Comparison of ENCODE assay signal across 9 cellular contexts in the genomic region with DNA sequence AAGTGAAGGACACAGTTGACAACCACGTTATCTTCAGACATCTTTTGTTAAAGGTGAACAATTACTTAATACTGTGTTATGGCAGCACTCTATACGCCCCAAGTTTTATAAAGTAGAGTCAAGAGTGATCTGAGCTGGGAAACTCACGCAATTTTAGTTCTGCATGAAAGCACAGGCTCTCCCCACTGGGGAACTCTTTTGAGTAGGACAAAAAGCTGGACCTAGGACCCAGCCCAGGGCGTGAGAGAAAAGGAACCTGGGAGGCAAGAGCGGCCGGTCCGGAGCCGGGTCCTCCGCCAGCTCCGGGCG.
A peak's percentile ranks its signal among the peaks of the same experiment; 100 is the strongest.
DNase-seq lines count a peak whose midpoint lies in the region; ATAC-seq and TF ChIP-seq lines count a peak whose summit lies in the region.
"Had no signal": no experiment of that assay in that cellular context is flagged by ENCODE, and none has a peak within 500 bp of the region (broad histone marks: within the 10 kb centered on the region; RNA-seq: fewer than 3 reads in every experiment).

No MANE protein-coding gene starts in this region.

- no peaks in the 10 kb centered on the region for H3K4me1 ChIP-seq in breast epithelium

- H3K9me3 Mint-ChIP-seq in activated T-cell treated with anti-CD3 and anti-CD28 coated beads, Interleukin-2, amount 50 U/mL, for 4 hours, result no peaks in the 10 kb centered on the region
- H3K9me3 Mint-ChIP-seq in mesothelial cell of epicardium (no peaks in the 10 kb centered on the region), type B pancreatic cell (no peaks in the 10 kb centered on the region)

- intact Hi-C loops in breast epithelium (cut with DNase I; ENCODE audit: low total_unique reads), result no loop called here

- H3K27ac Mint-ChIP-seq in mesothelial cell of epicardium (peak overlapping the region; percentile 62), type B pancreatic cell (peak overlapping the region; percentile 84)

- peaks cover 0 to 3% of the 10 kb centered on the region in 2 donors for H3K27me3 ChIP-seq in breast epithelium

- no peaks in the 10 kb centered on the region for H3K36me3 ChIP-seq in breast epithelium

- DNase-seq in activated T-cell treated with anti-CD3 and anti-CD28 coated beads, Interleukin-2, amount 50 U/mL, for 4 hours, result no peak
- DNase-seq in activated T-cell treated with anti-CD3 and anti-CD28 coated beads, Interleukin-2, amount 50 U/mL, for 1 hour, result no peak
- DNase-seq in breast epithelium (ENCODE audit: low spot score in 2 of 2) (no peak), mesothelial cell of epicardium (ENCODE audit: low spot score in 2 of 2, unreplicated experiment in 2 of 2) (no peak), type B pancreatic cell (ENCODE audit: extremely low spot score, unreplicated experiment) (no peak), EL (no peak)
- DNase-seq in stimulated activated CD4-positive, alpha-beta T cell treated with anti-CD3 and anti-CD28 coated beads, Interleukin-15, amount 100 ng/mL, for 24 hours, result no peak

- H3K4me3 Mint-ChIP-seq in activated T-cell treated with anti-CD3 and anti-CD28 coated beads, Interleukin-2, amount 50 U/mL, for 4 hours, result peak overlapping the region; percentile 78
- H3K4me3 Mint-ChIP-seq in mesothelial cell of epicardium (peak overlapping the region; percentile 83), type B pancreatic cell (peak overlapping the region; percentile 93)

- H3K27me3 Mint-ChIP-seq in activated T-cell treated with anti-CD3 and anti-CD28 coated beads, Interleukin-2, amount 50 U/mL, for 4 hours (ENCODE audit: low read depth), result peaks cover 45% of the 10 kb centered on the region
- H3K27me3 Mint-ChIP-seq in mesothelial cell of epicardium (ENCODE audit: low read depth) (peaks cover 8% of the 10 kb centered on the region), type B pancreatic cell (peaks cover 43% of the 10 kb centered on the region)

- no peak for ATAC-seq in activated T-cell treated with anti-CD3 and anti-CD28 coated beads, Interleukin-2, amount 50 U/mL, for 4 hours
- ATAC-seq in GM21619 (IDR thresholded peaks at IDR 0.05; ENCODE audit: unreplicated experiment), result no peak

- H3K4me3 ChIP-seq in breast epithelium, result peak overlapping the region; percentile 64 to 76 (median 66)

- H3K4me1 Mint-ChIP-seq in activated T-cell treated with anti-CD3 and anti-CD28 coated beads, Interleukin-2, amount 50 U/mL, for 4 hours (ENCODE audit: low read depth), result peaks cover 26% of the 10 kb centered on the region
- H3K4me1 Mint-ChIP-seq in mesothelial cell of epicardium (peaks cover 36% of the 10 kb centered on the region), type B pancreatic cell (ENCODE audit: unreplicated experiment) (peaks cover 17% of the 10 kb centered on the region)

- TF ChIP-seq CTCF in breast epithelium (IDR thresholded peaks at IDR 0.05) (no peak), mesothelial cell of epicardium (IDR thresholded peaks at IDR 0.05; ENCODE audit: unreplicated experiment) (no peak), type B pancreatic cell (conservative IDR thresholded peaks at IDR 0.05) (peak; percentile 15)

- TF ChIP-seq POLR2A in breast epithelium (IDR thresholded peaks at IDR 0.05), result no peak

- H3K9me3 ChIP-seq in breast epithelium, result no peaks in the 10 kb centered on the region

- no peak overlapping the region for H3K27ac ChIP-seq in breast epithelium
- H3K27ac ChIP-seq: HL-60 had no signal

- H3K36me3 Mint-ChIP-seq in activated T-cell treated with anti-CD3 and anti-CD28 coated beads, Interleukin-2, amount 50 U/mL, for 4 hours (ENCODE audit: insufficient read depth), result no peaks in the 10 kb centered on the region
- H3K36me3 Mint-ChIP-seq in mesothelial cell of epicardium, result no peaks in the 10 kb centered on the region
- H3K36me3 Mint-ChIP-seq in type B pancreatic cell, result no peaks in the 10 kb centered on the region
